ENCODE assay signal across 1 cellular context in the genomic region with DNA sequence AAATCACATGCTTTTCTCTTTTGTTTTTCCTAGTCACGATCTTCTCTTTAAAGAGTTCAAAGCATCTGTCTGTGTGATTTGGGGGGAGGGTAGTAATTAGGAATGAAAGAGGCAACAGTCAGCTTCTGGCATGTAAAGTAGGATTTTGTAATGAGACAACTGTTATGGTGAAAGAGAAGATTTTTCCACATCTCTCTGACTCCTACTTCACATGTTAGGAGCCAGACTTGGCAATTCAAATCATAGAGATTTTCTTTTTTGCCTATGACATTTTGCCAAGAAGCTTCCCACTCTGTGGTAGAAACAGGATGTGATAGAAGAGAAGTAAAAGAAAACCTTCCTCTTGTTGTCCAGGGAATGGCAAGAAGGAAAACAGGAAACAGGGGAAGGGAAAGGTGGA.
TF ChIP-seq lines count a peak whose summit lies in the region.

No MANE protein-coding gene starts in this region.

TF ChIP-seq in IMR-90, 13 proteins besides CTCF, POLR2A, EP300 and RAD21:
- no peak for TF ChIP-seq SMC3 (IDR thresholded peaks at IDR 0.05; ENCODE audit: low read depth, low read length)
- TF ChIP-seq MAFK (IDR thresholded peaks at IDR 0.05; ENCODE audit: low read depth, low read length): no peak
- TF ChIP-seq MAZ (IDR thresholded peaks at IDR 0.05; ENCODE audit: borderline replicate concordance, low read depth, low read length): no peak
- no peak for TF ChIP-seq RFX5 (IDR thresholded peaks at IDR 0.05; ENCODE audit: low read depth, low read length)
- TF ChIP-seq FOS (IDR thresholded peaks at IDR 0.05; ENCODE audit: low read depth, low read length): no peak
- TF ChIP-seq CHD1 (IDR thresholded peaks at IDR 0.05; ENCODE audit: low read depth, low read length): no peak
